ENCODE assay signal across 10 cellular contexts in the genomic region with DNA sequence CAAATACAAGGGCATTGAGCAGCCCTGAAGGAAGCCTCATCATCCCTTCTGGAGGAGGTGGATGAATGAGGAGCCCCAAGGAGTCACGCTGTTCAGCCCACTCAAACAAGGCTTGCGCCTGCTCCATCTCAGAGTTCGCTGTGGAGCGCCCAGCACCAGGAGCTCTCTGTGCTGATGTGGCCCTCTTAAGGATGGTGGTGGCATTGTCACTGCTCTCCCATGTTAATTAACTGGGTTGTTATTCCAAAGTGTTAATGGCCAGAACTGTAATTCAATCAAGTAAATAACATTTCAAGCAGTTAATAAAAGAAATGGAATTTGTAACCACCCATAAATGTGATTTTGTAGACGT.
A peak's percentile ranks its signal among the peaks of the same experiment; 100 is the strongest.
DNase-seq lines count a peak whose midpoint lies in the region; ATAC-seq, FAIRE-seq and TF ChIP-seq lines count a peak whose summit lies in the region.
"Had no signal": no experiment of that assay in that cellular context is flagged by ENCODE, and none has a peak within 500 bp of the region (broad histone marks: within the 10 kb centered on the region; RNA-seq: fewer than 3 reads in every experiment).

No MANE protein-coding gene starts in this region.

- no peaks in the 10 kb centered on the region for H3K4me1 ChIP-seq in pancreas

- H3K9me3 Mint-ChIP-seq in endothelial cell (ENCODE audit: unreplicated experiment) = no peaks in the 10 kb centered on the region
- H3K9me3 Mint-ChIP-seq in T-helper 2 cell treated with Interferon-gamma antibody and Interleukin-4, amounts not matched to agents 5 μg/mL and 100 μg/mL, for 36 hours = peaks cover 19% of the 10 kb centered on the region

- peak; percentile 30 for TF ChIP-seq CTCF in endothelial cell (IDR thresholded peaks at IDR 0.05; ENCODE audit: unreplicated experiment)
- peak in 3 of 4 donors; percentile 30 to 36 (median 32) for TF ChIP-seq CTCF in pancreas (IDR thresholded peaks at IDR 0.05)

- H3K36me3 ChIP-seq in H7 (replicated peaks; ENCODE audit: control insufficient read depth, insufficient read depth, low read length) (no peaks in the 10 kb centered on the region), pancreas (no peaks in the 10 kb centered on the region)

- H3K27me3 Mint-ChIP-seq in endothelial cell (ENCODE audit: unreplicated experiment) = no peaks in the 10 kb centered on the region
- H3K27me3 Mint-ChIP-seq in T-helper 2 cell treated with Interferon-gamma antibody and Interleukin-4, amounts not matched to agents 5 μg/mL and 100 μg/mL, for 36 hours (ENCODE audit: low read depth) = no peaks in the 10 kb centered on the region

- WGBS in pancreas, 2 donors = 34 to 37% methylated on average over 5 of the region's 5 CpGs

- H3K27me3 ChIP-seq in H7 (ENCODE audit: control insufficient read depth, insufficient read depth, low read length) = no peaks in the 10 kb centered on the region
- H3K27me3 ChIP-seq in pancreas = no peaks in the 10 kb centered on the region

- no peak overlapping the region for H3K27ac ChIP-seq in pancreas

- H3K4me3 ChIP-seq in H7 (ENCODE audit: insufficient read depth, low read depth, low read length) = no peak overlapping the region
- H3K4me3 ChIP-seq in pancreas = no peak overlapping the region

- no peaks in the 10 kb centered on the region for H3K36me3 Mint-ChIP-seq in endothelial cell (ENCODE audit: low read depth, unreplicated experiment)
- H3K36me3 Mint-ChIP-seq in T-helper 2 cell treated with Interferon-gamma antibody and Interleukin-4, amounts not matched to agents 5 μg/mL and 100 μg/mL, for 36 hours (ENCODE audit: low read depth) = no peaks in the 10 kb centered on the region

- DNase-seq in H7 (peak; percentile 47), NCI-H2171 treated with DMSO at 0.1 percent for 48 hours (lab: John Stamatoyannopoulos, UW) (peak; percentile 59), endothelial cell (ENCODE audit: low spot score) (peak; percentile 27), pancreas (peak in 2 of 6 donors; percentile 20 to 37), NCI-H1105 treated with DMSO at 0.1 percent for 48 hours (lab: John Stamatoyannopoulos, UW) (no peak)
- no peak for DNase-seq in stimulated activated CD8-positive, alpha-beta memory T cell treated with anti-CD3 and anti-CD28 coated beads, Interleukin-4, amount 100 ng/mL, for 48 hours
- DNase-seq in T-helper 2 cell treated with Interferon-gamma antibody and Interleukin-4, amounts not matched to agents 5 μg/mL and 100 μg/mL, for 36 hours (ENCODE audit: low spot score) = no peak
- DNase-seq: effector CD8-positive, alpha-beta T cell; NCI-H2029 had no signal

- ATAC-seq in pancreas (peak; percentile 68 to 96 (median 91)), HG02870 (IDR thresholded peaks at IDR 0.05; ENCODE audit: unreplicated experiment) (no peak)

- intact Hi-C loops in pancreas (cut with DNase I) = no loop called here

- no peak overlapping the region for H3K4me3 Mint-ChIP-seq in endothelial cell (ENCODE audit: unreplicated experiment)
- no peak overlapping the region for H3K4me3 Mint-ChIP-seq in T-helper 2 cell treated with Interferon-gamma antibody and Interleukin-4, amounts not matched to agents 5 μg/mL and 100 μg/mL, for 36 hours

- FAIRE-seq in pancreas (lab: Jason Lieb, UNC) = no peak

- H3K4me1 Mint-ChIP-seq in endothelial cell (ENCODE audit: unreplicated experiment) = no peaks in the 10 kb centered on the region
- H3K4me1 Mint-ChIP-seq in T-helper 2 cell treated with Interferon-gamma antibody and Interleukin-4, amounts not matched to agents 5 μg/mL and 100 μg/mL, for 36 hours (ENCODE audit: low read depth) = no peaks in the 10 kb centered on the region

- no peaks in the 10 kb centered on the region for H3K9me3 ChIP-seq in pancreas

- no peak overlapping the region for H3K27ac Mint-ChIP-seq in endothelial cell (ENCODE audit: unreplicated experiment)
- no peak overlapping the region for H3K27ac Mint-ChIP-seq in T-helper 2 cell treated with Interferon-gamma antibody and Interleukin-4, amounts not matched to agents 5 μg/mL and 100 μg/mL, for 36 hours

Comparison
In these comparisons a context has a peak if more than half of its experiments do, and no peak if none do; other contexts are left out.
1. DNase-seq: peak in H7 (single experiment), NCI-H2171 treated with DMSO at 0.1 percent for 48 hours (single experiment) and endothelial cell (single experiment); none in stimulated activated CD8-positive, alpha-beta memory T cell treated with anti-CD3 and anti-CD28 coated beads, Interleukin-4, amount 100 ng/mL, for 48 hours (single experiment), T-helper 2 cell treated with Interferon-gamma antibody and Interleukin-4, amounts not matched to agents 5 μg/mL and 100 μg/mL, for 36 hours (single experiment) and NCI-H1105 treated with DMSO at 0.1 percent for 48 hours (single experiment).